12 cellular contexts compared by ENCODE assay signal in the genomic region with DNA sequence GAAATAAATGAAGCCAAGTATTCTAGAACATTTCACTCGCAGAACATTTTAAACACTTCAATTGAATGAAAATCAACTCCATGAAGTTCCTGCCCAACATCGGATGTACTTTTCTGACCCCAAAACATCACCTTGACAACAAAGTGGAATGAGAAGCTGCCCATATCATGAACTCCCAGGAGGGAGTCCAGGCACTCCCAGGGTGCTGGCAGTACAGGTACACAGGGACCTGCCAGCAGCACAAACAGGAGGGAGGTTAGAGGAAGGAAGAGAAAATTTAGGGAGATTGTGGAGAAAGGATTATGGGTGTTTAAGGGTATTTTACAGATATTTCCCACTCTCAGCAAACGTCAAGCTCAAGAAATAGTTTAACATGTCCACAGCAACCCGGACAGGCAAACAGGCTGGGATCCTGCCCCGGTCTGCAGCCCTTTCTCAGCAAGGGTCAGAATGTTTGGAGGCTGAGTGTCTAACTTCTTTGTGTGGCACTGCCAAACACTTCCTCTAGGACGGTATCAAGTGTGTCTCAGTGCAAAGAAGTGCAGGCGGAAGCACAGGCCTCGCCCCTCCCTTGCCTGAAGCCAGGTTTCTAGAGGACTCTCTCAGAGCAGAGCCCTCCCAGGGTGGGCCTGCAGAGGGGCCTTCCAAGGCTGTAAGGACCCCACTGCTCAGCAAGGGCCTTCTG.
"Had no signal": no experiment of that assay in that cellular context is flagged by ENCODE, and none has a peak within 500 bp of the region (broad histone marks: within the 10 kb centered on the region; RNA-seq: fewer than 3 reads in every experiment).

No MANE protein-coding gene starts in this region.

- H3K4me1 Mint-ChIP-seq: activated B cell treated with CpG ODN at 0.5 μM for 24 hours had no signal

- H3K27ac Mint-ChIP-seq: activated B cell treated with CpG ODN at 0.5 μM for 24 hours had no signal

- DNase-seq: activated B cell treated with CpG ODN at 0.5 μM for 24 hours; activated CD4-positive, alpha-beta T cell treated with anti-CD3 and anti-CD28 coated beads, Interleukin-2, amount 50 U/mL, for 1 hour; activated naive CD4-positive, alpha-beta T cell treated with anti-CD3 and anti-CD28 coated beads, Interleukin-2, amount 50 U/mL, for 16 hours; body of pancreas; central memory CD4-positive, alpha-beta T cell; effector CD4-positive, alpha-beta T cell; kidney glomerular epithelial cell; ovary; stimulated activated CD4-positive, alpha-beta T cell treated with anti-CD3 and anti-CD28 coated beads, Interleukin-2, amount 100 ng/mL, for 48 hours; testis; uterus had no signal

- H3K4me3 Mint-ChIP-seq: activated B cell treated with CpG ODN at 0.5 μM for 24 hours; stimulated activated naive CD8-positive, alpha-beta T cell treated with anti-CD3 and anti-CD28 coated beads, Interleukin-15, Interleukin-2, amounts not matched to agents 100 ng/mL and 50 ng/mL, for 24 hours had no signal

- H3K9me3 Mint-ChIP-seq: activated B cell treated with CpG ODN at 0.5 μM for 24 hours; stimulated activated naive CD8-positive, alpha-beta T cell treated with anti-CD3 and anti-CD28 coated beads, Interleukin-15, Interleukin-2, amounts not matched to agents 100 ng/mL and 50 ng/mL, for 24 hours had no signal

- H3K27me3 Mint-ChIP-seq: activated B cell treated with CpG ODN at 0.5 μM for 24 hours; stimulated activated naive CD8-positive, alpha-beta T cell treated with anti-CD3 and anti-CD28 coated beads, Interleukin-15, Interleukin-2, amounts not matched to agents 100 ng/mL and 50 ng/mL, for 24 hours had no signal
